19 cellular contexts compared by ENCODE assay signal in the genomic region with DNA sequence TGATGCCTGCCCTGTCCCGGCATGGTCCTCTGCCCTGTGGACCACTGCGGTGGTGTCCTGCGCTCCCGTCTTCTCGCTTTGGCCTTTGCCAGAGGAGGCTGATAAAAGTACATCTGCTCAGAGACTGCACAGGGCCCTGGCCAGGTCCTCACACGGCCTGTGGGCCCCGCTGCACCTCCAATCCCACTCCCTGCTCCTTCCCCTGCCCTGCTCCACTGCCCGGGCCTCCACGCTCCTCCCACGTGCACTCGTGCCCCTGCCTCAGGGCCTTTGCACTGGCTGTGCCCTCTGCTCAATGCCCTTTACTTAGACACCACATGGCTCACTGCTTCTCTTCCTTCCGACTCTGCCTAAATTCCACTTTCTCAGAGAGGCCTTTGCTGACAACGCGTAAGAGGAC.
"Had no signal": no experiment of that assay in that cellular context is flagged by ENCODE, and none has a peak within 500 bp of the region (broad histone marks: within the 10 kb centered on the region; RNA-seq: fewer than 3 reads in every experiment).

No MANE protein-coding gene starts in this region.

- DNase-seq: cortex of kidney; dorsolateral prefrontal cortex; effector CD8-positive, alpha-beta T cell; foreskin melanocyte; hippocampal formation; kidney glomerular epithelial cell; naive thymus-derived CD4-positive, alpha-beta T cell; nephron progenitor cell; nucleus accumbens; pancreas; right cardiac atrium; small intestine; stimulated activated CD4-positive, alpha-beta T cell treated with anti-CD3 and anti-CD28 coated beads, Interleukin-2, amount 100 ng/mL, for 48 hours; stimulated activated naive CD8-positive, alpha-beta T cell treated with anti-CD3 and anti-CD28 coated beads, Interleukin-15, Interleukin-2, amounts not matched to agents 100 U/mL and 50 U/mL, for 24 hours; thyroid gland had no signal

- ATAC-seq: heart left ventricle; naive thymus-derived CD4-positive, alpha-beta T cell; pancreas; right cardiac atrium; stimulated activated naive CD8-positive, alpha-beta T cell treated with anti-CD3 and anti-CD28 coated beads, Interleukin-15, Interleukin-2, amounts not matched to agents 100 U/mL and 50 U/mL, for 24 hours had no signal

- H3K36me3 ChIP-seq: heart left ventricle, pancreas, suprapubic skin, thyroid gland had no signal

- H3K36me3 Mint-ChIP-seq: naive thymus-derived CD4-positive, alpha-beta T cell; type B pancreatic cell had no signal

- H3K9me3 Mint-ChIP-seq: naive thymus-derived CD4-positive, alpha-beta T cell; nephron progenitor cell; type B pancreatic cell had no signal

- H3K4me1 ChIP-seq: pancreas, thyroid gland had no signal

- H3K4me1 Mint-ChIP-seq: nephron progenitor cell had no signal

- H3K27ac ChIP-seq: dorsolateral prefrontal cortex, heart left ventricle, pancreas, suprapubic skin, thyroid gland had no signal

- H3K27me3 ChIP-seq: dorsolateral prefrontal cortex, pancreas, thyroid gland had no signal

- H3K4me3 ChIP-seq: dorsolateral prefrontal cortex, heart left ventricle, pancreas, suprapubic skin, thyroid gland had no signal

- H3K9me3 ChIP-seq: heart left ventricle, pancreas, suprapubic skin, thyroid gland had no signal

- H3K4me3 Mint-ChIP-seq: nephron progenitor cell, type B pancreatic cell had no signal

- H3K27ac Mint-ChIP-seq: nephron progenitor cell, progenitor cell of endocrine pancreas, type B pancreatic cell had no signal
